In the genomic region with DNA sequence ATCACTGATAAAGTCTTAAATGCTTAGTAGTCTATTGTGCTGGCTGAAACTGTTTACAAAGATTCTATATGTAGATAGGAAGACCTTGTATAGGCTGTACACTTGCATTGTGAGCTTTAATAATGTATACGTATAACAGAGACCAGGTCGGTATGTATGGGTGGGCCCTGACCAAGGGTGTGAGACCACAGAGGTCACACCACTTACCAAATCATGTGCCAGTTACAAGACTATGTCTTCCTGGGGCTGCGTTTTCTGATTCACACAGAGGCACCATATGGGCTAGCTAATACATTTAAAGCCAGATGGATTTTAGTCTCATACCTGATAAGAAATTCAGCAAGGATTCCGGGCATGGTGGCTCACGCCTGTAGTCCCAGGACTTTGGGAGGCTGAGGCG, we compare ENCODE assay signal across 16 cellular contexts. TPM values are rescaled to one million over a fixed set of nuclear protein-coding genes. Genes with fewer than 3 reads are reported as not detected.
DNase-seq lines count a peak whose midpoint lies in the region; ATAC-seq and TF ChIP-seq lines count a peak whose summit lies in the region.
"Had no signal": no experiment of that assay in that cellular context is flagged by ENCODE, and none has a peak within 500 bp of the region (broad histone marks: within the 10 kb centered on the region; RNA-seq: fewer than 3 reads in every experiment).

No MANE protein-coding gene starts in this region.

- H3K36me3 ChIP-seq in left ventricle myocardium inferior, result no peaks in the 10 kb centered on the region
- H3K36me3 ChIP-seq in left lung, result no peaks in the 10 kb centered on the region
- no peaks in the 10 kb centered on the region for H3K36me3 ChIP-seq in lower lobe of right lung

- no peak for TF ChIP-seq CTCF in left ventricle myocardium inferior (IDR thresholded peaks at IDR 0.05; ENCODE audit: borderline replicate concordance)
- TF ChIP-seq CTCF in left lung (IDR thresholded peaks at IDR 0.05), result no peak
- no peak for TF ChIP-seq CTCF in lower lobe of right lung (IDR thresholded peaks at IDR 0.05)

- peaks cover 0 to 3% of the 10 kb centered on the region in 2 donors for H3K27me3 Mint-ChIP-seq in natural killer cell treated with Interleukin-12 subunit alpha and Interleukin-12 subunit beta and Interleukin-15 and Interleukin-18, amount 100 ng/mL, for 72 hours
- H3K27me3 Mint-ChIP-seq: CD4-positive, CD25-positive, alpha-beta regulatory T cell had no signal

- intact Hi-C loops in left ventricle myocardium inferior (cut with micrococcal nuclease), result no loop called here
- intact Hi-C loops in Right ventricle myocardium inferior (cut with DNase I), result no loop called here
- intact Hi-C loops in left lung (cut with DNase I), result no loop called here
- intact Hi-C loops in lower lobe of right lung (cut with DNase I), result no loop called here

- ATAC-seq in Right ventricle myocardium inferior (no peak), left lung (no peak), HG03442 (IDR thresholded peaks at IDR 0.05; ENCODE audit: unreplicated experiment) (no peak), lower lobe of right lung (no peak), GM18520 (IDR thresholded peaks at IDR 0.05; ENCODE audit: unreplicated experiment) (no peak)
- ATAC-seq in natural killer cell treated with Interleukin-12 subunit alpha and Interleukin-12 subunit beta and Interleukin-15 and Interleukin-18, amount 100 ng/mL, for 72 hours, result peak; percentile 78 to 81
- ATAC-seq: GM12878, GM23338 had no signal

- H3K36me3 Mint-ChIP-seq in natural killer cell treated with Interleukin-12 subunit alpha and Interleukin-12 subunit beta and Interleukin-15 and Interleukin-18, amount 100 ng/mL, for 72 hours, result no peaks in the 10 kb centered on the region
- H3K36me3 Mint-ChIP-seq: CD4-positive, CD25-positive, alpha-beta regulatory T cell had no signal

- DNase-seq in left ventricle myocardium inferior, result no peak
- no peak for DNase-seq in Right ventricle myocardium inferior (ENCODE audit: missing footprints)
- no peak for DNase-seq in left lung
- DNase-seq in natural killer cell treated with Interleukin-12 subunit alpha and Interleukin-12 subunit beta and Interleukin-15 and Interleukin-18, amount 100 ng/mL, for 72 hours (ENCODE audit: low spot score), result no peak
- no peak for DNase-seq in lower lobe of right lung
- no peak for DNase-seq in stimulated activated CD4-positive, alpha-beta T cell treated with anti-CD3 and anti-CD28 coated beads, Interleukin-15, amount 100 ng/mL, for 24 hours
- DNase-seq: ACHN; CD4-positive, CD25-positive, alpha-beta regulatory T cell; DMS79; H7; IMR-90 had no signal

- peaks cover 29% of the 10 kb centered on the region in 2 donors for H3K4me1 Mint-ChIP-seq in natural killer cell treated with Interleukin-12 subunit alpha and Interleukin-12 subunit beta and Interleukin-15 and Interleukin-18, amount 100 ng/mL, for 72 hours (ENCODE audit: low read depth in 2 of 2)

- peak overlapping the region; percentile 49 to 83 for H3K27ac Mint-ChIP-seq in natural killer cell treated with Interleukin-12 subunit alpha and Interleukin-12 subunit beta and Interleukin-15 and Interleukin-18, amount 100 ng/mL, for 72 hours
- H3K27ac Mint-ChIP-seq: CD4-positive, CD25-positive, alpha-beta regulatory T cell; GM23338 had no signal

- peak overlapping the region; percentile 23 for H3K27ac ChIP-seq in left ventricle myocardium inferior (replicated peaks)
- peak overlapping the region; percentile 18 to 35 for H3K27ac ChIP-seq in left lung
- H3K27ac ChIP-seq in lower lobe of right lung, result no peak overlapping the region
- H3K27ac ChIP-seq: BLaER1 treated with 17β-estradiol and CSF1 and Interleukin-3, amounts not matched to agents 10 nM and 100 nM had no signal

- peak overlapping the region; percentile 58 for H3K4me3 Mint-ChIP-seq in natural killer cell treated with Interleukin-12 subunit alpha and Interleukin-12 subunit beta and Interleukin-15 and Interleukin-18, amount 100 ng/mL, for 72 hours
- H3K4me3 Mint-ChIP-seq: CD4-positive, CD25-positive, alpha-beta regulatory T cell; GM23338 had no signal

- H3K4me1 ChIP-seq in left ventricle myocardium inferior, result peaks cover 23% of the 10 kb centered on the region
- H3K4me1 ChIP-seq in left lung, result peaks cover 0 to 8% of the 10 kb centered on the region in 2 donors
- H3K4me1 ChIP-seq in lower lobe of right lung, result no peaks in the 10 kb centered on the region

- H3K9me3 ChIP-seq in left ventricle myocardium inferior (replicated peaks) (no peaks in the 10 kb centered on the region), left lung (no peaks in the 10 kb centered on the region), lower lobe of right lung (no peaks in the 10 kb centered on the region)
- H3K9me3 ChIP-seq: BLaER1 treated with 17β-estradiol and CSF1 and Interleukin-3, amounts not matched to agents 10 nM and 100 nM had no signal

- H3K9me3 Mint-ChIP-seq in natural killer cell treated with Interleukin-12 subunit alpha and Interleukin-12 subunit beta and Interleukin-15 and Interleukin-18, amount 100 ng/mL, for 72 hours, result no peaks in the 10 kb centered on the region
- H3K9me3 Mint-ChIP-seq: CD4-positive, CD25-positive, alpha-beta regulatory T cell; GM23338 had no signal

- no peak overlapping the region for H3K4me3 ChIP-seq in left ventricle myocardium inferior
- no peak overlapping the region for H3K4me3 ChIP-seq in left lung
- H3K4me3 ChIP-seq in lower lobe of right lung, result no peak overlapping the region
- H3K4me3 ChIP-seq: BLaER1 treated with 17β-estradiol and CSF1 and Interleukin-3, amounts not matched to agents 10 nM and 100 nM; GM12878; GM23338 had no signal

- H3K27me3 ChIP-seq in left ventricle myocardium inferior (ENCODE audit: low read depth) (no peaks in the 10 kb centered on the region), left lung (no peaks in the 10 kb centered on the region), lower lobe of right lung (ENCODE audit: low read depth) (no peaks in the 10 kb centered on the region)

RNA-seq across cellular contexts. Expression of a gene that starts 8.8 kb away (rescaled TPM):
- total RNA-seq in left ventricle myocardium inferior (9.3 TPM), Right ventricle myocardium inferior (9.9 TPM), left lung (10 to 100 TPM; 28.8 to 34.1 TPM), lower lobe of right lung (34.2 TPM)
- total RNA-seq in natural killer cell treated with Interleukin-12 subunit alpha and Interleukin-12 subunit beta and Interleukin-15 and Interleukin-18, amount 100 ng/mL, for 72 hours, result 10 to 100 TPM; 29.7 to 31.7 TPM

Comparison
In these comparisons a context has a peak if more than half of its experiments do, and no peak if none do; other contexts are left out.
1. ATAC-seq: peak in natural killer cell treated with Interleukin-12 subunit alpha and Interleukin-12 subunit beta and Interleukin-15 and Interleukin-18, amount 100 ng/mL, for 72 hours (2 of 2); none in Right ventricle myocardium inferior (single experiment), left lung (single experiment), HG03442 (single experiment), lower lobe of right lung (0 of 2) and GM18520 (single experiment).